In genomic region chr11:133996671-133997070, GRCh38 we compare ENCODE assay signal across 9 cellular contexts. TPM values are rescaled to one million over a fixed set of nuclear protein-coding genes. Genes with fewer than 3 reads are reported as not detected.
"Had no signal": no experiment of that assay in that cellular context is flagged by ENCODE, and none has a peak within 500 bp of the region (broad histone marks: within the 10 kb centered on the region; RNA-seq: fewer than 3 reads in every experiment).

No MANE protein-coding gene starts in this region.

- ATAC-seq: HCT116, HepG2 had no signal

- H3K4me3 Mint-ChIP-seq: HFFc6 had no signal

- H3K4me3 ChIP-seq: GM23248, HAP-1 had no signal

- H3K9me3 Mint-ChIP-seq: HFFc6, IgD-negative memory B cell had no signal

- H3K9me3 ChIP-seq: HAP-1 had no signal

- H3K4me1 ChIP-seq: HAP-1 had no signal

- H3K27ac ChIP-seq: GM23248, HL-60 had no signal

- DNase-seq: GM23248, GOT3, H7, HFFc6 had no signal

- H3K36me3 ChIP-seq: HAP-1 had no signal

- H3K27ac Mint-ChIP-seq: HFFc6 had no signal

RNA-seq across cellular contexts. Expression of gene IGSF9B, which starts 39.9 kb away (rescaled TPM):
- total RNA-seq: GM23248, HepG2, HFFc6 had no signal
- polyA plus RNA-seq: HepG2, IgD-negative memory B cell had no signal
